8 cellular contexts compared by ENCODE assay signal in the genomic region with DNA sequence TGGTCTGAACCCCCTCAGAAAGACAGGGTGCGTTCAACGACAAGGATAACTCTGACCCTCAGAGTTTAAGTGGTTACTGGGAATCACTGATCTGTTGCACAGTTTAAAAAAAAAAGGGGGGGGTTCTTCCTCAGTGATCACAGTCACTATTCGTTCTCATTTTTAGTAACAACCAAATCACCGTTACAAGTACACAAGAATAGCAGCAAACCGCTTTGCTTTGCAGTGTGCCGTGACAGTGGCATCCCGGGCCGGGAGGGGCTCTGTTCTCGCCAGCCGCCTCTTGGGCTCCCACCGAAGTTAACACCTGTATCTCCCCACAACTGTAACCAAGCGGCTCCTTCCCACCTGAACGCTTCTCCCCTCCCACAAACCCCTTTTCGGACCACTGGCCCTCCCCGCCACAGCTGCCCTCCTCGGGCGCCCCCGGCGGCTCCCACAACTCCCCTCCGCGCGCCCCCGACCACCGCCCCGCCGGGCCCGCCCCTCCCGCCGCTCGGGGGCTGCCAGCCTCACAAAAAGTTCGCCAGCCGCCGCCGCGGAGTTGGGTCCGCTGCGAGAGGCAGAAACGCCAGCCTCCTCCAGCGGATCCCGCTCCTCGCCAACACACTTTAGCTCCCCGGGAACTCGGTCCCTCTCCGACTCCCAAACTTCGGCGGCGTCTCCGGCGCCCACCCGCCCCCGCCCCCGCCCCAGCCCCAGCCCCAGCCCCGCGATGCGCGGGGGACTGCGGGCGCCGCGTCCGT. TPM values are rescaled to one million over a fixed set of nuclear protein-coding genes. Genes with fewer than 3 reads are reported as not detected.
DNase-seq lines count a peak whose midpoint lies in the region; ATAC-seq and TF ChIP-seq lines count a peak whose summit lies in the region.

No MANE protein-coding gene starts in this region.

- peak overlapping the region; percentile 85 for H3K27ac Mint-ChIP-seq in activated naive CD4-positive, alpha-beta T cell treated with anti-CD3 and anti-CD28 coated beads, Interleukin-2, amount 50 U/mL, for 24 hours

- peaks cover 44% of the 10 kb centered on the region for H3K4me1 Mint-ChIP-seq in activated naive CD4-positive, alpha-beta T cell treated with anti-CD3 and anti-CD28 coated beads, Interleukin-2, amount 50 U/mL, for 24 hours

- intact Hi-C loops in sciatic nerve (cut with DNase I) = loop anchor here (2.0 to 10.0 kb wide), 3 partner anchors 38 to 245 kb away; no protein-coding TSS in a partner anchor

- H3K27me3 Mint-ChIP-seq in activated naive CD4-positive, alpha-beta T cell treated with anti-CD3 and anti-CD28 coated beads, Interleukin-2, amount 50 U/mL, for 24 hours = no peaks in the 10 kb centered on the region

- no peaks in the 10 kb centered on the region for H3K36me3 Mint-ChIP-seq in activated naive CD4-positive, alpha-beta T cell treated with anti-CD3 and anti-CD28 coated beads, Interleukin-2, amount 50 U/mL, for 24 hours

- peak overlapping the region; percentile 86 to 94 for H3K4me3 ChIP-seq in right atrium auricular region

- H3K36me3 ChIP-seq in right atrium auricular region = no peaks in the 10 kb centered on the region

- peak; percentile 49 for ATAC-seq in HG02938 (IDR thresholded peaks at IDR 0.05; ENCODE audit: unreplicated experiment)
- no peak for ATAC-seq in sciatic nerve

- no peak for TF ChIP-seq CTCF in right atrium auricular region (IDR thresholded peaks at IDR 0.05)

- peak; percentile 22 for DNase-seq in SIG-M5 treated with dmso at 0.1 percent for 504 hours (lab: John Stamatoyannopoulos, UW; ENCODE audit: unreplicated experiment)
- no peak for DNase-seq in SIG-M5 (lab: John Stamatoyannopoulos, UW)
- peak; percentile 70 for DNase-seq in RPMI8226
- DNase-seq in right atrium auricular region (ENCODE audit: low spot score) = no peak
- DNase-seq in sciatic nerve (ENCODE audit: low spot score) = peak; percentile 74
- no peak for DNase-seq in OCI-M2 (lab: John Stamatoyannopoulos, UW; ENCODE audit: unreplicated experiment)

- H3K4me1 ChIP-seq in right atrium auricular region = peaks cover 0 to 24% of the 10 kb centered on the region in 2 donors

- no peaks in the 10 kb centered on the region for H3K9me3 Mint-ChIP-seq in activated naive CD4-positive, alpha-beta T cell treated with anti-CD3 and anti-CD28 coated beads, Interleukin-2, amount 50 U/mL, for 24 hours

- peak overlapping the region; percentile 87 to 92 for H3K27ac ChIP-seq in right atrium auricular region

- no peaks in the 10 kb centered on the region for H3K9me3 ChIP-seq in right atrium auricular region

- H3K27me3 ChIP-seq in right atrium auricular region = no peaks in the 10 kb centered on the region

- peak overlapping the region; percentile 92 for H3K4me3 Mint-ChIP-seq in activated naive CD4-positive, alpha-beta T cell treated with anti-CD3 and anti-CD28 coated beads, Interleukin-2, amount 50 U/mL, for 24 hours

RNA-seq across cellular contexts. Expression of gene SSBP2, which starts 1.2 kb away (rescaled TPM):
- total RNA-seq in right atrium auricular region (10 to 100 TPM; 29.3 to 55.1 TPM), sciatic nerve (131 TPM)

Comparison
In these comparisons a context has a peak if more than half of its experiments do, and no peak if none do; other contexts are left out.
1. DNase-seq: peak in SIG-M5 treated with dmso at 0.1 percent for 504 hours (single experiment), RPMI8226 (single experiment) and sciatic nerve (single experiment); none in SIG-M5 (single experiment), right atrium auricular region (single experiment) and OCI-M2 (single experiment).